Comparison of ENCODE assay signal across 26 cellular contexts in genomic region chr11:31150011-31150410, GRCh38.
"Had no signal": no experiment of that assay in that cellular context is flagged by ENCODE, and none has a peak within 500 bp of the region (broad histone marks: within the 10 kb centered on the region; RNA-seq: fewer than 3 reads in every experiment).

No MANE protein-coding gene starts in this region.

- DNase-seq: stimulated activated CD4-positive, alpha-beta T cell treated with anti-CD3 and anti-CD28 coated beads, Interleukin-2, amount 100 ng/mL, for 48 hours; stimulated activated CD4-positive, alpha-beta T cell treated with anti-CD3 and anti-CD28 coated beads, Interleukin-4, amount 100 ng/mL, for 1 hour; stimulated activated CD4-positive, alpha-beta T cell treated with anti-CD3 and anti-CD28 coated beads, Interleukin-4, amount 100 ng/mL, for 24 hours; stimulated activated CD4-positive, alpha-beta T cell treated with anti-CD3 and anti-CD28 coated beads, Interleukin-4, amount 100 ng/mL, for 4 hours; stimulated activated CD8-positive, alpha-beta memory T cell treated with anti-CD3 and anti-CD28 coated beads, Interleukin-4, amount 100 ng/mL, for 48 hours; stimulated activated naive B cell treated with anti-CD40 and anti-IgM and Interleukin-4, amounts not matched to agents 10 μg/mL and 1 μg/mL and 100 μg/mL, for 72 hours; stimulated activated naive CD4-positive, alpha-beta T cell; stimulated activated naive CD4-positive, alpha-beta T cell treated with Interleukin-2 at 50 U/mL for 16 hours; stimulated activated naive CD8-positive, alpha-beta T cell treated with anti-CD3 and anti-CD28 coated beads, Interleukin-15, amount 100 ng/mL, for 72 hours; stimulated activated naive CD8-positive, alpha-beta T cell treated with anti-CD3 and anti-CD28 coated beads, Interleukin-15, Interleukin-2, amounts not matched to agents 100 U/mL and 50 U/mL, for 24 hours; stomach; substantia nigra; thyroid gland; tibial artery; transverse colon; trophoblast cell; upper lobe of left lung; upper lobe of right lung; uterus had no signal

- H3K4me1 ChIP-seq: stomach, suprapubic skin, testis, thyroid gland, tibial artery, tibial nerve, transverse colon, upper lobe of left lung, upper lobe of right lung, uterus, vagina had no signal

- ATAC-seq: stimulated activated effector memory CD8-positive, alpha-beta T cell treated with anti-CD3 and anti-CD28 coated beads, Interleukin-12 subunit alpha, Interleukin-12 subunit beta, amount 100 ng/mL, for 72 hours; stimulated activated memory B cell treated with anti-CD40 and anti-IgM and Interleukin-4, amounts not matched to agents 10 μg/mL and 1 μg/mL and 100 μg/mL, for 72 hours; stimulated activated naive B cell treated with anti-CD40 and anti-IgM and Interleukin-4, amounts not matched to agents 10 μg/mL and 1 μg/mL and 100 μg/mL, for 72 hours; stimulated activated naive CD8-positive, alpha-beta T cell treated with anti-CD3 and anti-CD28 coated beads, Interleukin-15, amount 100 ng/mL, for 72 hours; stimulated activated naive CD8-positive, alpha-beta T cell treated with anti-CD3 and anti-CD28 coated beads, Interleukin-15, Interleukin-2, amounts not matched to agents 100 U/mL and 50 U/mL, for 24 hours; upper lobe of right lung had no signal

- H3K36me3 ChIP-seq: stomach, suprapubic skin, thoracic aorta, thyroid gland, tibial artery, tibial nerve, transverse colon, upper lobe of left lung, upper lobe of right lung, uterus, vagina had no signal

- H3K4me3 ChIP-seq: stomach, suprapubic skin, testis, thoracic aorta, thyroid gland, tibial artery, tibial nerve, transverse colon, upper lobe of left lung, upper lobe of right lung, uterus, vagina had no signal

- H3K27me3 ChIP-seq: stomach, suprapubic skin, testis, thyroid gland, tibial artery, tibial nerve, transverse colon, upper lobe of left lung, upper lobe of right lung, uterus, vagina had no signal

- H3K27ac ChIP-seq: stomach, suprapubic skin, testis, thoracic aorta, thyroid gland, tibial artery, tibial nerve, transverse colon, upper lobe of left lung, upper lobe of right lung, uterus, vagina had no signal

- H3K9me3 ChIP-seq: stomach, suprapubic skin, testis, thoracic aorta, thyroid gland, tibial artery, tibial nerve, transverse colon, upper lobe of left lung, upper lobe of right lung, uterus, vagina had no signal
